ENCODE assay signal across 2 cellular contexts in genomic region chr10:124984376-124984775, GRCh38.
TF ChIP-seq lines count a peak whose summit lies in the region.

No MANE protein-coding gene starts in this region.

TF ChIP-seq in liver, 16 proteins besides CTCF, POLR2A, EP300 and RAD21:
- TF ChIP-seq ZBTB33 (IDR thresholded peaks at IDR 0.05) (peak; percentile 44), RXRA (IDR thresholded peaks at IDR 0.05) (peak; percentile 65 to 78), REST (IDR thresholded peaks at IDR 0.05) (no peak), HNF4G (IDR thresholded peaks at IDR 0.05) (peak; percentile 53), MAX (IDR thresholded peaks at IDR 0.05) (peak; percentile 36), GABPA (IDR thresholded peaks at IDR 0.05 in 1 of 2, conservative IDR thresholded peaks at IDR 0.05 in 1 of 2) (no peak), TAF1 (conservative IDR thresholded peaks at IDR 0.05) (no peak), SP1 (IDR thresholded peaks at IDR 0.05) (peak; percentile 71), FOXA2 (IDR thresholded peaks at IDR 0.05) (peak; percentile 41), HNF4A (conservative IDR thresholded peaks at IDR 0.05) (peak; percentile 87 to 88), FOXA1 (IDR thresholded peaks at IDR 0.05) (no peak), NR2F2 (IDR thresholded peaks at IDR 0.05) (no peak), JUND (IDR thresholded peaks at IDR 0.05) (peak in 1 of 2 donors; percentile 8), ATF3 (IDR thresholded peaks at IDR 0.05) (no peak), EGR1 (IDR thresholded peaks at IDR 0.05; ENCODE audit: low read depth in 2 of 2) (peak in 1 of 2 donors; percentile 23), YY1 (IDR thresholded peaks at IDR 0.05) (peak; percentile 51)

TF ChIP-seq in HepG2, 621 proteins besides CTCF, POLR2A, EP300 and RAD21 (continued from another document):
- no peak for TF ChIP-seq ZBTB44 (CRISPR knock-in tag; IDR thresholded peaks at IDR 0.05)
- TF ChIP-seq BCL3 (CRISPR knock-in tag; IDR thresholded peaks at IDR 0.05) = no peak
- no peak for TF ChIP-seq RFX3 (CRISPR knock-in tag; IDR thresholded peaks at IDR 0.05)
- TF ChIP-seq ZGPAT (CRISPR knock-in tag; IDR thresholded peaks at IDR 0.05) = no peak
- no peak for TF ChIP-seq ZNF142 (CRISPR knock-in tag; IDR thresholded peaks at IDR 0.05)
- no peak for TF ChIP-seq ZSCAN5A (CRISPR knock-in tag; IDR thresholded peaks at IDR 0.05; ENCODE audit: borderline replicate concordance)
- no peak for TF ChIP-seq HCFC1 (IDR thresholded peaks at IDR 0.05; ENCODE audit: low read depth, low read length)
- no peak for TF ChIP-seq MATR3 (CRISPR knock-in tag; IDR thresholded peaks at IDR 0.05)
- no peak for TF ChIP-seq ZNF577 (CRISPR knock-in tag; IDR thresholded peaks at IDR 0.05; ENCODE audit: borderline replicate concordance, low read depth)
